Comparison of ENCODE assay signal across 8 cellular contexts in the genomic region with DNA sequence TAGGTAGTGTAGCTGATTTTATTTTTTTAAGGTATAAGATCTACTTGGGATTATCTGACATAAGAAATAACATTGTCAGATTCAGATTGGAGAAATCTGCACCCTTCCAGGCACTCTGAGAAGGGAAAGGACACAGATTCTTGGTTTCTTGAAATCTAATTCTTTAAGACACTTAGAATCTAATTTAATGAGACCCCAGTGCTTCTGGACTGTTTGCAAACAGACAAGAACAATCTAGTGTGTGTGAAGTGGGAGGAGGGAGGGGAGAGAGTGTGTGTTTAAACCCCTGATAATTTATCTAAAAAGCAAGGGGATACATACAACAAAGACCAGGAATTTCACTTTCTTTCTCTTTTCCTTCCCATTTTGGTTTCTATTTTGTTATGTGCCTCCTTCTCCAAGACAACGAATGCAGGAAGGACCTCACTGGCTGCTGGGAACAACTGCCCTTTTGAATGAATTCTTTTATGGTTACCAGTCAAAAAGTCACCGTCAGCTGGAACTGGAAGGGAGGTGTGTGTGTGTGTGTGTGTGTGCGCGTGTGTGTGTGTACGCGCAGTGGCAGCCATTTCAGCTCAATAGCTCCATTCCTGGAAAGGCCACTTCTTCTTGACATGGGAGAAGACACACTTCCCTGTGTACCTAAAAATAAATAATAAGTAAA.
A peak's percentile ranks its signal among the peaks of the same experiment; 100 is the strongest.
DNase-seq lines count a peak whose midpoint lies in the region; ATAC-seq and TF ChIP-seq lines count a peak whose summit lies in the region.

No MANE protein-coding gene starts in this region.

- no peak for TF ChIP-seq CTCF in GM20000 (IDR thresholded peaks at IDR 0.05; ENCODE audit: extremely low read depth, missing control alignments)

- H3K9ac ChIP-seq in BLaER1 treated with 17β-estradiol and CSF1 and Interleukin-3, amounts not matched to agents 10 nM and 100 nM = peak overlapping the region in 10 of 11 experiments; percentile 12 to 75 (median 53); a peak in 15 of 22 replicates

- peaks cover 62 to 82% (median 72%) of the 10 kb centered on the region in 10 experiments for H3K4me1 ChIP-seq in BLaER1 treated with 17β-estradiol and CSF1 and Interleukin-3, amounts not matched to agents 10 nM and 100 nM
- peaks cover 23% of the 10 kb centered on the region for H3K4me1 ChIP-seq in ectodermal cell (ENCODE audit: control insufficient read depth, insufficient read depth, low read length)

- H3K27ac ChIP-seq in BLaER1 treated with 17β-estradiol and CSF1 and Interleukin-3, amounts not matched to agents 10 nM and 100 nM = peak overlapping the region in 9 of 11 experiments; percentile 59 to 98 (median 91); a peak in 18 of 22 replicates
- H3K27ac ChIP-seq in ectodermal cell (ENCODE audit: insufficient read depth, low read depth, low read length, poor library complexity, severe bottlenecking) = peak overlapping the region; percentile 86

- H3K4me3 ChIP-seq in BLaER1 treated with 17β-estradiol and CSF1 and Interleukin-3, amounts not matched to agents 10 nM and 100 nM = peak overlapping the region in 2 of 10 experiments; percentile 12 to 30; a peak in 1 of 20 replicates
- peak overlapping the region; percentile 22 for H3K4me3 ChIP-seq in ectodermal cell (ENCODE audit: insufficient read depth, low read depth, low read length)

- peak overlapping the region in 5 of 8 donors; percentile 37 to 64 (median 48) for H3K4me3 Mint-ChIP-seq in naive B cell

- DNase-seq in MV-4-11 (lab: John Stamatoyannopoulos, UW) = peak; percentile 67
- no peak for DNase-seq in naive B cell
- DNase-seq in GM20000 (ENCODE audit: low spot score) = no peak
- no peak for DNase-seq in activated CD4-positive, alpha-beta T cell treated with anti-CD3 and anti-CD28 coated beads for 1 hour

- no peaks in the 10 kb centered on the region for H3K27me3 ChIP-seq in BLaER1 treated with 17β-estradiol and CSF1 and Interleukin-3, amounts not matched to agents 10 nM and 100 nM
- no peaks in the 10 kb centered on the region for H3K27me3 ChIP-seq in ectodermal cell (ENCODE audit: control insufficient read depth, insufficient read depth, low read length, poor library complexity, severe bottlenecking)

- no peaks in the 10 kb centered on the region for H3K36me3 ChIP-seq in BLaER1 treated with 17β-estradiol and CSF1 and Interleukin-3, amounts not matched to agents 10 nM and 100 nM
- H3K36me3 ChIP-seq in ectodermal cell (ENCODE audit: control insufficient read depth, insufficient read depth, low read length) = no peaks in the 10 kb centered on the region

- peak overlapping the region in 5 of 6 donors; percentile 38 to 91 (median 86) for H3K27ac Mint-ChIP-seq in naive B cell

- no peaks in the 10 kb centered on the region for H3K9me3 Mint-ChIP-seq in naive B cell

- peaks cover 32 to 64% (median 46%) of the 10 kb centered on the region in 3 donors for H3K4me1 Mint-ChIP-seq in naive B cell

- H4K20me1 ChIP-seq in BLaER1 treated with 17β-estradiol and CSF1 and Interleukin-3, amounts not matched to agents 10 nM and 100 nM = no peaks in the 10 kb centered on the region

- H3K4me2 ChIP-seq in BLaER1 treated with 17β-estradiol and CSF1 and Interleukin-3, amounts not matched to agents 10 nM and 100 nM = peak overlapping the region; percentile 50 to 86 (median 67)

- no peaks in the 10 kb centered on the region for H3K27me3 Mint-ChIP-seq in naive B cell

- H3K36me3 Mint-ChIP-seq in naive B cell = no peaks in the 10 kb centered on the region

- WGBS in ectodermal cell, 2 experiments = 34 to 50% methylated on average over 4 to 6 of the region's 6 CpGs

- ATAC-seq in naive B cell (ENCODE audit: low read depth in 2 of 2) (no peak), HG03432 (IDR thresholded peaks at IDR 0.05; ENCODE audit: unreplicated experiment) (no peak), HG03175 (IDR thresholded peaks at IDR 0.05; ENCODE audit: unreplicated experiment) (no peak)

- H3K9me3 ChIP-seq in BLaER1 treated with 17β-estradiol and CSF1 and Interleukin-3, amounts not matched to agents 10 nM and 100 nM (replicated peaks in 1 of 11) = no peaks in the 10 kb centered on the region
- H3K9me3 ChIP-seq in ectodermal cell (ENCODE audit: control insufficient read depth, low read length) = no peaks in the 10 kb centered on the region
